8 cellular contexts compared by ENCODE assay signal in genomic region chr10:51063659-51064535, GRCh38. TPM values are rescaled to one million over a fixed set of nuclear protein-coding genes. Genes with fewer than 3 reads are reported as not detected.
A peak's percentile ranks its signal among the peaks of the same experiment; 100 is the strongest.
DNase-seq lines count a peak whose midpoint lies in the region; ATAC-seq and FAIRE-seq lines count a peak whose summit lies in the region.

No MANE protein-coding gene starts in this region.

- intact Hi-C loops in posterior cingulate gyrus (cut with DNase I): loop anchor here (5.0 kb wide), 1 partner anchor 1153 kb away; no protein-coding TSS in a partner anchor

- DNase-seq in ELR (ENCODE audit: low read depth) (peak; percentile 64), NCI-H1694 treated with DMSO at 0.1 percent for 48 hours (lab: John Stamatoyannopoulos, UW) (peak; percentile 33), non-pigmented ciliary epithelial cell (ENCODE audit: low read depth) (peak; percentile 28), mesenteric fat pad (ENCODE audit: low spot score) (no peak), posterior cingulate gyrus (no peak), COR-L47 (lab: John Stamatoyannopoulos, UW) (no peak)

- peak; percentile 97 for FAIRE-seq in endometrium (lab: Jason Lieb, UNC)

- ATAC-seq in HG02642 (IDR thresholded peaks at IDR 0.05; ENCODE audit: poor library complexity, unreplicated experiment): no peak

RNA-seq across cellular contexts. Expression of gene PRKG1, which starts 10.4 kb away (rescaled TPM):
- total RNA-seq in mesenteric fat pad: 12.9 TPM

Comparison
In these comparisons a context has a peak if more than half of its experiments do, and no peak if none do; other contexts are left out.
1. DNase-seq: peak in ELR (single experiment), NCI-H1694 treated with DMSO at 0.1 percent for 48 hours (single experiment) and non-pigmented ciliary epithelial cell (single experiment); none in mesenteric fat pad (single experiment), posterior cingulate gyrus (0 of 10) and COR-L47 (single experiment).